Comparison of ENCODE assay signal across 16 cellular contexts in the genomic region with DNA sequence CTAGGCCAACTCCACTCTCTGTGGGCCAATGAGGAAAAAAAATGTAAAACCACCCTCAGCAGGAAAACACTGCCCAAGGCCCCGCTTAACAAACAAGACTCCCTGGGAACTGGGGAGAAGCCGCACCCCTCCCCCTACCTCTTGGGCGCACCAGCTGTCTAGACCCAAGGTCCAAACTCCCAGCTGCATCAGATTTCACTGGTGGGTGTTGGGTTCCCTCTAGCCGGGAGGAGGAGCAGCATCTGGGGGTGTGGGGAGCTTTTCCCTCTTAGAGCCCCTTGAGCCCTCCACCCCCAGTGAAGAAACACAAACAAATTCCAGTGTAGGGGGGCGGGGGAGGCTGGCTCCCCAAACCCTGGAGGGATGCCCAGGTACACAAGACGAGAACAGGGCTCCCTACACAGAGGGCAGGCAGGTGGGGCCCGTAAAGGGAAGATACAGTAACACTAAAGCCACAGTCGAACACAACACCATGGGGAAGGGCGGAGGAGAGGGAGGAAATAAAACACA.
DNase-seq lines count a peak whose midpoint lies in the region; ATAC-seq and TF ChIP-seq lines count a peak whose summit lies in the region.
"Had no signal": no experiment of that assay in that cellular context is flagged by ENCODE, and none has a peak within 500 bp of the region (broad histone marks: within the 10 kb centered on the region; RNA-seq: fewer than 3 reads in every experiment).

No MANE protein-coding gene starts in this region.

- H3K4me1 Mint-ChIP-seq in nephron progenitor cell, result peaks cover 43% of the 10 kb centered on the region
- no peaks in the 10 kb centered on the region for H3K4me1 Mint-ChIP-seq in activated CD4-positive, alpha-beta T cell treated with anti-CD3 and anti-CD28 coated beads, Interleukin-2, amount 10 ng/mL, durations not matched to agents 7 days and 5 days
- H3K4me1 Mint-ChIP-seq: immature natural killer cell had no signal

- no peaks in the 10 kb centered on the region for H3K27me3 ChIP-seq in body of pancreas
- H3K27me3 ChIP-seq in A673 (replicated peaks; ENCODE audit: insufficient read depth, low read depth, low read length, poor library complexity), result no peaks in the 10 kb centered on the region
- no peaks in the 10 kb centered on the region for H3K27me3 ChIP-seq in tibial nerve
- H3K27me3 ChIP-seq: BE2C, MG63 had no signal

- H3K27ac ChIP-seq in body of pancreas (peak overlapping the region in 2 of 4 donors; percentile 31 to 57), A673 (ENCODE audit: low read depth, low read length, poor library complexity, severe bottlenecking) (no peak overlapping the region), tibial nerve (no peak overlapping the region)
- H3K27ac ChIP-seq: coronary artery had no signal

- no peak for TF ChIP-seq POLR2A in body of pancreas (IDR thresholded peaks at IDR 0.05)
- no peak for TF ChIP-seq POLR2A in tibial nerve (IDR thresholded peaks at IDR 0.05)

- H3K4me3 ChIP-seq in body of pancreas (no peak overlapping the region), A673 (ENCODE audit: low read depth, low read length, poor library complexity, severe bottlenecking) (no peak overlapping the region), tibial nerve (no peak overlapping the region)
- H3K4me3 ChIP-seq: coronary artery, MG63 had no signal

- H3K27me3 Mint-ChIP-seq in nephron progenitor cell (ENCODE audit: low read depth, poor library complexity), result peaks cover 4% of the 10 kb centered on the region
- H3K27me3 Mint-ChIP-seq in activated CD4-positive, alpha-beta T cell treated with anti-CD3 and anti-CD28 coated beads, Interleukin-2, amount 10 ng/mL, durations not matched to agents 7 days and 5 days, result peaks cover 5% of the 10 kb centered on the region
- H3K27me3 Mint-ChIP-seq: activated T-cell treated with anti-CD3 and anti-CD28 coated beads, Interleukin-2, amount 50 U/mL, for 24 hours had no signal

- CTCF ChIA-PET in A673 (lab: Charles Lee), result no interaction called here
- CTCF ChIA-PET in activated CD4-positive, alpha-beta T cell treated with anti-CD3 and anti-CD28 coated beads, Interleukin-2, amount 10 ng/mL, durations not matched to agents 7 days and 5 days (lab: Charles Lee), result no interaction called here

- no TSS peak for BruUV-seq in A673 (replicated peaks; lab: Mats Ljungman, UMichigan)

- peak in 1 of 7 experiments; percentile 34 for TF ChIP-seq CTCF in body of pancreas (IDR thresholded peaks at IDR 0.05)
- no peak for TF ChIP-seq CTCF in nephron progenitor cell (IDR thresholded peaks at IDR 0.05)
- TF ChIP-seq CTCF in A673 (conservative IDR thresholded peaks at IDR 0.05; ENCODE audit: low read depth, low read length), result no peak
- TF ChIP-seq CTCF in tibial nerve (IDR thresholded peaks at IDR 0.05), result no peak

- no peaks in the 10 kb centered on the region for H3K9me3 Mint-ChIP-seq in nephron progenitor cell
- H3K9me3 Mint-ChIP-seq in activated CD4-positive, alpha-beta T cell treated with anti-CD3 and anti-CD28 coated beads, Interleukin-2, amount 10 ng/mL, durations not matched to agents 7 days and 5 days, result no peaks in the 10 kb centered on the region
- H3K9me3 Mint-ChIP-seq: activated T-cell treated with anti-CD3 and anti-CD28 coated beads, Interleukin-2, amount 50 U/mL, for 24 hours; immature natural killer cell had no signal

- no peak for TF ChIP-seq EP300 in tibial nerve (IDR thresholded peaks at IDR 0.05)

- peaks cover 19% of the 10 kb centered on the region for H3K4me1 ChIP-seq in body of pancreas
- no peaks in the 10 kb centered on the region for H3K4me1 ChIP-seq in A673 (ENCODE audit: insufficient read depth, low read length, poor library complexity, severe bottlenecking)
- H3K4me1 ChIP-seq in tibial nerve, result peaks cover 0 to 14% (median 2%) of the 10 kb centered on the region in 4 donors
- H3K4me1 ChIP-seq: BE2C had no signal

- H3K36me3 ChIP-seq in body of pancreas (replicated peaks in 1 of 2; ENCODE audit: insufficient read depth in 1 of 2, low read depth in 2 of 2) (no peaks in the 10 kb centered on the region), A673 (ENCODE audit: insufficient read depth, low read length, poor library complexity, severe bottlenecking) (no peaks in the 10 kb centered on the region), tibial nerve (peaks cover 0 to 35% (median 0%) of the 10 kb centered on the region in 3 donors)
- H3K36me3 ChIP-seq: MG63 had no signal

- intact Hi-C loops in body of pancreas (cut with DNase I) (loop anchor here (5.0 to 10.0 kb wide), 3 partner anchors 68 to 448 kb away; no protein-coding TSS in a partner anchor), A673 (cut with micrococcal nuclease; ENCODE audit: unreplicated experiment) (no loop called here)

- POLR2A ChIA-PET in A673 (lab: Charles Lee; ENCODE audit: low non-redundant PET), result no interaction called here
- POLR2A ChIA-PET in activated CD4-positive, alpha-beta T cell treated with anti-CD3 and anti-CD28 coated beads, Interleukin-2, amount 10 ng/mL, durations not matched to agents 7 days and 5 days (lab: Charles Lee), result no interaction called here

- peak; percentile 87 for DNase-seq in DMS 273 (lab: John Stamatoyannopoulos, UW; ENCODE audit: unreplicated experiment)
- peak; percentile 76 for DNase-seq in NCI-H2029 treated with DMSO at 0.1 percent for 48 hours (lab: John Stamatoyannopoulos, UW)
- DNase-seq in body of pancreas, result peak; percentile 68 to 92 (median 88)
- DNase-seq in nephron progenitor cell, result peak; percentile 56
- DNase-seq in A673 (ENCODE audit: low spot score), result no peak
- DNase-seq in activated CD4-positive, alpha-beta T cell treated with anti-CD3 and anti-CD28 coated beads, Interleukin-2, amount 50 U/mL, for 48 hours, result no peak
- no peak for DNase-seq in tibial nerve (ENCODE audit: low spot score in 2 of 2)
- no peak for DNase-seq in activated CD4-positive, alpha-beta T cell treated with anti-CD3 and anti-CD28 coated beads, Interleukin-2, amount 10 ng/mL, durations not matched to agents 7 days and 5 days
- DNase-seq: activated CD4-positive, CD25-positive, alpha-beta regulatory T cell treated with anti-CD3 and anti-CD28 coated beads, Interleukin-2, amount 50 U/mL, for 72 hours; activated T-cell treated with anti-CD3 and anti-CD28 coated beads, Interleukin-2, amount 50 U/mL, for 24 hours; BE2C; immature natural killer cell; MG63; stimulated activated CD4-positive, alpha-beta T cell treated with anti-CD3 and anti-CD28 coated beads, Interleukin-4, amount 100 ng/mL, for 4 hours; stimulated activated naive CD4-positive, alpha-beta T cell treated with Interleukin-2 at 50 U/mL for 16 hours had no signal

- peaks cover under 1% of the 10 kb centered on the region for H3K36me3 Mint-ChIP-seq in nephron progenitor cell (ENCODE audit: low read depth)
- H3K36me3 Mint-ChIP-seq in activated CD4-positive, alpha-beta T cell treated with anti-CD3 and anti-CD28 coated beads, Interleukin-2, amount 10 ng/mL, durations not matched to agents 7 days and 5 days (ENCODE audit: low read depth), result no peaks in the 10 kb centered on the region

- H3K4me3 Mint-ChIP-seq in nephron progenitor cell, result peak overlapping the region; percentile 23
- no peak overlapping the region for H3K4me3 Mint-ChIP-seq in activated CD4-positive, alpha-beta T cell treated with anti-CD3 and anti-CD28 coated beads, Interleukin-2, amount 10 ng/mL, durations not matched to agents 7 days and 5 days
- H3K4me3 Mint-ChIP-seq: activated T-cell treated with anti-CD3 and anti-CD28 coated beads, Interleukin-2, amount 50 U/mL, for 24 hours; immature natural killer cell had no signal

- 39 to 40% methylated on average over 7 to 9 of the region's 9 CpGs for WGBS in body of pancreas, 2 donors
- WGBS in tibial nerve, 2 donors, result 64 to 75% methylated on average over 9 of the region's 9 CpGs

- peak; percentile 57 for ATAC-seq in body of pancreas

- no peaks in the 10 kb centered on the region for H3K9me3 ChIP-seq in body of pancreas
- no peaks in the 10 kb centered on the region for H3K9me3 ChIP-seq in A673 (ENCODE audit: low read depth, low read length, poor library complexity, severe bottlenecking)
- H3K9me3 ChIP-seq in tibial nerve, result no peaks in the 10 kb centered on the region
- H3K9me3 ChIP-seq: BE2C, MG63 had no signal

- H3K27ac Mint-ChIP-seq in nephron progenitor cell, result no peak overlapping the region
- no peak overlapping the region for H3K27ac Mint-ChIP-seq in activated CD4-positive, alpha-beta T cell treated with anti-CD3 and anti-CD28 coated beads, Interleukin-2, amount 10 ng/mL, durations not matched to agents 7 days and 5 days
- H3K27ac Mint-ChIP-seq: activated T-cell treated with anti-CD3 and anti-CD28 coated beads, Interleukin-2, amount 50 U/mL, for 24 hours; immature natural killer cell had no signal

Comparison
In these comparisons a context has a peak if more than half of its experiments do, and no peak if none do; other contexts are left out.
1. DNase-seq: peak in DMS 273 (single experiment), NCI-H2029 treated with DMSO at 0.1 percent for 48 hours (single experiment), body of pancreas (4 of 4) and nephron progenitor cell (single experiment); none in A673 (single experiment), activated CD4-positive, alpha-beta T cell treated with anti-CD3 and anti-CD28 coated beads, Interleukin-2, amount 50 U/mL, for 48 hours (0 of 2), tibial nerve (0 of 2) and activated CD4-positive, alpha-beta T cell treated with anti-CD3 and anti-CD28 coated beads, Interleukin-2, amount 10 ng/mL, durations not matched to agents 7 days and 5 days (single experiment).